ENCODE assay signal across 31 cellular contexts in genomic region chrX:2242980-2243379, GRCh38.
"Had no signal": no experiment of that assay in that cellular context is flagged by ENCODE, and none has a peak within 500 bp of the region (broad histone marks: within the 10 kb centered on the region; RNA-seq: fewer than 3 reads in every experiment).

No MANE protein-coding gene starts in this region.

- H3K36me3 ChIP-seq: neural progenitor cell, right lobe of liver, upper lobe of right lung, uterus had no signal

- H3K4me1 ChIP-seq: neural progenitor cell, pancreas, psoas muscle, right lobe of liver, sigmoid colon, spleen, suprapubic skin, testis, tibial artery, transverse colon, upper lobe of right lung, uterus had no signal

- H3K9me3 ChIP-seq: neutrophil, pancreas, psoas muscle, right lobe of liver, sigmoid colon, suprapubic skin, testis, tibial artery, transverse colon, upper lobe of right lung had no signal

- H3K9ac ChIP-seq: neural progenitor cell had no signal

- H3K4me3 ChIP-seq: neural progenitor cell, pancreas, psoas muscle, right lobe of liver, sigmoid colon, smooth muscle cell, spleen, suprapubic skin, testis, tibial artery, transverse colon, upper lobe of right lung, uterus had no signal

- H3K36me3 Mint-ChIP-seq: natural killer cell had no signal

- H3K9me3 Mint-ChIP-seq: natural killer cell; nephron; stimulated activated memory B cell treated with anti-CD40 and anti-IgM and Interleukin-4, amounts not matched to agents 10 μg/mL and 1 μg/mL and 100 μg/mL, for 72 hours; type B pancreatic cell had no signal

- H3K27ac Mint-ChIP-seq: naive thymus-derived CD4-positive, alpha-beta T cell; natural killer cell; nephron; neural progenitor cell; stimulated activated memory B cell treated with anti-CD40 and anti-IgM and Interleukin-4, amounts not matched to agents 10 μg/mL and 1 μg/mL and 100 μg/mL, for 72 hours; stimulated activated naive CD8-positive, alpha-beta T cell treated with anti-CD3 and anti-CD28 coated beads, Interleukin-15, amount 100 ng/mL, for 72 hours; type B pancreatic cell had no signal

- H3K4me3 Mint-ChIP-seq: naive thymus-derived CD4-positive, alpha-beta T cell; natural killer cell; nephron; neural progenitor cell; stimulated activated memory B cell treated with anti-CD40 and anti-IgM and Interleukin-4, amounts not matched to agents 10 μg/mL and 1 μg/mL and 100 μg/mL, for 72 hours; stimulated activated naive CD8-positive, alpha-beta T cell treated with anti-CD3 and anti-CD28 coated beads, Interleukin-15, amount 100 ng/mL, for 72 hours; type B pancreatic cell had no signal

- H3K27ac ChIP-seq: neural progenitor cell, neutrophil, pancreas, psoas muscle, right lobe of liver, sigmoid colon, spleen, suprapubic skin, testis, tibial artery, transverse colon, upper lobe of right lung, uterus had no signal

- DNase-seq: naive thymus-derived CD4-positive, alpha-beta T cell; natural killer cell; nucleus accumbens; psoas muscle; right cardiac atrium; right lobe of liver; sigmoid colon; spleen; stimulated activated CD4-positive, alpha-beta T cell treated with anti-CD3 and anti-CD28 coated beads, Interleukin-12 subunit alpha, Interleukin-12 subunit beta, amount 100 ng/mL, for 4 hours; stimulated activated CD4-positive, alpha-beta T cell treated with anti-CD3 and anti-CD28 coated beads, Interleukin-1b, Interleukin-23, amount 100 ng/mL, for 48 hours; stimulated activated CD4-positive, alpha-beta T cell treated with anti-CD3 and anti-CD28 coated beads, Interleukin-4, amount 100 ng/mL, for 1 hour; stimulated activated CD4-positive, alpha-beta T cell treated with anti-CD3 and anti-CD28 coated beads, Interleukin-4, amount 100 ng/mL, for 4 hours; stimulated activated CD8-positive, alpha-beta memory T cell treated with anti-CD3 and anti-CD28 coated beads, Interleukin-4, amount 100 ng/mL, for 48 hours; stimulated activated naive CD4-positive, alpha-beta T cell; stimulated activated naive CD8-positive, alpha-beta T cell treated with anti-CD3 and anti-CD28 coated beads, Interleukin-15, amount 100 ng/mL, for 72 hours; stimulated activated naive CD8-positive, alpha-beta T cell treated with anti-CD3 and anti-CD28 coated beads, Interleukin-15, Interleukin-2, amounts not matched to agents 100 U/mL and 50 U/mL, for 24 hours; substantia nigra; testis; tibial artery; transverse colon; upper lobe of right lung; uterus had no signal

- H3K4me2 ChIP-seq: neural progenitor cell, smooth muscle cell had no signal

- H3K4me1 Mint-ChIP-seq: stimulated activated memory B cell treated with anti-CD40 and anti-IgM and Interleukin-4, amounts not matched to agents 10 μg/mL and 1 μg/mL and 100 μg/mL, for 72 hours; stimulated activated naive CD8-positive, alpha-beta T cell treated with anti-CD3 and anti-CD28 coated beads, Interleukin-15, amount 100 ng/mL, for 72 hours had no signal

- H3K27me3 ChIP-seq: neural progenitor cell, neutrophil, pancreas, right lobe of liver, sigmoid colon, spleen, suprapubic skin, testis, tibial artery, transverse colon, upper lobe of right lung, uterus had no signal

- ATAC-seq: naive thymus-derived CD4-positive, alpha-beta T cell; natural killer cell; pancreas; psoas muscle; right cardiac atrium; right lobe of liver; stimulated activated memory B cell treated with anti-CD40 and anti-IgM and Interleukin-4, amounts not matched to agents 10 μg/mL and 1 μg/mL and 100 μg/mL, for 72 hours; stimulated activated naive CD8-positive, alpha-beta T cell treated with anti-CD3 and anti-CD28 coated beads, Interleukin-15, amount 100 ng/mL, for 72 hours; stimulated activated naive CD8-positive, alpha-beta T cell treated with anti-CD3 and anti-CD28 coated beads, Interleukin-15, Interleukin-2, amounts not matched to agents 100 U/mL and 50 U/mL, for 24 hours; upper lobe of right lung had no signal

- H2AFZ ChIP-seq: neural progenitor cell had no signal

- H3K27me3 Mint-ChIP-seq: naive thymus-derived CD4-positive, alpha-beta T cell; progenitor cell of endocrine pancreas; stimulated activated memory B cell treated with anti-CD40 and anti-IgM and Interleukin-4, amounts not matched to agents 10 μg/mL and 1 μg/mL and 100 μg/mL, for 72 hours; stimulated activated naive CD8-positive, alpha-beta T cell treated with anti-CD3 and anti-CD28 coated beads, Interleukin-15, amount 100 ng/mL, for 72 hours; type B pancreatic cell had no signal
